18 cellular contexts compared by ENCODE assay signal in the genomic region with DNA sequence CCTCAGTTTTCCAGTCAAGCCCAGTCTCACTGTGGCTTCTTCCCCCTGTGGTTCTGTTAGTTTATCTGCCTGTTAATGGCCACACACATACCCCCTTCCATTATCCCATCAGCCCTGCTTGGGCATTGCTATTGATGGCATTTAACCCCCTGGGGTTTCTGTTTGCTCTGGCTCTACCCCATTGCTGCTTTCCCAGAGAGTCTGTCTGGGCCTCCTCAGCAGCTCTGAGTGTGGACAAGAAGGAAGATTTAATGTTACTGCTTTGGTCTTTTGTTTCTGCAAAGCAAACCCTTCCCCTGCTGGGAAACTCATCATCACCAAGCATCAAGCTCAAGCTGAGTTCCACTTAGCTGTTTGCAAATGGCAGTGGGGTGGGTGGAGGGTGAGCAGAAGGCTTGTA.
"Had no signal": no experiment of that assay in that cellular context is flagged by ENCODE, and none has a peak within 500 bp of the region (broad histone marks: within the 10 kb centered on the region; RNA-seq: fewer than 3 reads in every experiment).

No MANE protein-coding gene starts in this region.

- H3K4me1 ChIP-seq: gastroesophageal sphincter, tibial nerve, vagina had no signal

- ATAC-seq: activated CD4-positive, CD25-positive, alpha-beta regulatory T cell treated with anti-CD3 and anti-CD28 coated beads, Interleukin-2, amount 50 U/mL, for 24 hours; gastroesophageal sphincter; left colon; mucosa of descending colon; naive thymus-derived CD8-positive, alpha-beta T cell; sciatic nerve; stimulated activated naive B cell treated with anti-CD40 and anti-IgM and Interleukin-4, amounts not matched to agents 10 μg/mL and 1 μg/mL and 100 μg/mL, for 72 hours had no signal

- H3K4me3 ChIP-seq: gastroesophageal sphincter, lung, mucosa of descending colon, tibial nerve, vagina had no signal

- H3K27ac ChIP-seq: epithelial cell of prostate, gastroesophageal sphincter, tibial nerve, vagina had no signal

- H3K36me3 ChIP-seq: gastroesophageal sphincter, tibial nerve, vagina had no signal

- H3K9me3 ChIP-seq: mucosa of descending colon, vagina had no signal

- H3K27me3 ChIP-seq: tibial nerve, vagina had no signal

- DNase-seq: activated CD4-positive, alpha-beta T cell treated with anti-CD3 and anti-CD28 coated beads, Interleukin-2, amount 50 U/mL, for 4 hours; activated gamma-delta T cell; activated T-cell treated with anti-CD3 and anti-CD28 coated beads, Interleukin-2, amount 50 U/mL, for 48 hours; amygdala; effector memory CD4-positive, alpha-beta T cell; left colon; mucosa of descending colon; naive thymus-derived CD8-positive, alpha-beta T cell; occipital lobe; stimulated activated CD4-positive, alpha-beta T cell treated with anti-CD3 and anti-CD28 coated beads, Interleukin-2, amount 100 ng/mL, for 24 hours; stimulated activated naive B cell treated with anti-CD40 and anti-IgM and Interleukin-4, amounts not matched to agents 10 μg/mL and 1 μg/mL and 100 μg/mL, for 72 hours had no signal
